35 cellular contexts compared by ENCODE assay signal in genomic region chr4:112352736-112353135, GRCh38. TPM values are rescaled to one million over a fixed set of nuclear protein-coding genes. Genes with fewer than 3 reads are reported as not detected.
DNase-seq lines count a peak whose midpoint lies in the region; ATAC-seq, FAIRE-seq and TF ChIP-seq lines count a peak whose summit lies in the region.
"Had no signal": no experiment of that assay in that cellular context is flagged by ENCODE, and none has a peak within 500 bp of the region (broad histone marks: within the 10 kb centered on the region; RNA-seq: fewer than 3 reads in every experiment).

No MANE protein-coding gene starts in this region.

- H3K79me2 ChIP-seq in HepG2 (ENCODE audit: insufficient read depth, low read length) = no peaks in the 10 kb centered on the region

- CTCF ChIA-PET in HepG2 (lab: Yijun Ruan, JAX; ENCODE audit: low intra/inter-chr PET ratio, low total read pairs) (no interaction called here), HEK293 (lab: Yijun Ruan, JAX) (no interaction called here)

- intact Hi-C loops in HepG2 (cut with micrococcal nuclease; ENCODE audit: unreplicated experiment) = no loop called here
- intact Hi-C loops in right lobe of liver (cut with DNase I) = no loop called here

- TF ChIP-seq CTCF in HepG2 (CRISPR knock-in tag; IDR thresholded peaks at IDR 0.05) (no peak), right lobe of liver (IDR thresholded peaks at IDR 0.05) (no peak), HEK293 (tag by site-specific recombination; IDR thresholded peaks at IDR 0.05) (no peak)

- H3K36me3 ChIP-seq in HepG2 (replicated peaks in 1 of 2; ENCODE audit: control insufficient read depth in 1 of 2, insufficient read depth in 2 of 2, low read length in 2 of 2) (no peaks in the 10 kb centered on the region), right lobe of liver (no peaks in the 10 kb centered on the region), HEK293 (ENCODE audit: control insufficient read depth in 2 of 2, insufficient read depth in 1 of 2, low read length in 2 of 2) (no peaks in the 10 kb centered on the region)
- H3K36me3 ChIP-seq: BE2C, BLaER1 had no signal

- H3K27me3 Mint-ChIP-seq in T-helper 17 cell = no peaks in the 10 kb centered on the region
- H3K27me3 Mint-ChIP-seq: B cell; CD4-positive, alpha-beta memory T cell; CD4-positive, alpha-beta T cell; CD4-positive, CD25-positive, alpha-beta regulatory T cell had no signal

- peak overlapping the region; percentile 27 for H3K27ac Mint-ChIP-seq in T-helper 17 cell
- H3K27ac Mint-ChIP-seq: B cell; CD14-positive monocyte; CD4-positive, alpha-beta T cell; CD4-positive, CD25-positive, alpha-beta regulatory T cell; CD8-positive, alpha-beta memory T cell; CD8-positive, alpha-beta T cell had no signal

- peaks cover 2% of the 10 kb centered on the region for H3K4me1 Mint-ChIP-seq in T-helper 17 cell
- H3K4me1 Mint-ChIP-seq: B cell; CD14-positive monocyte; CD4-positive, alpha-beta memory T cell; CD8-positive, alpha-beta memory T cell had no signal

- H3K27me3 ChIP-seq in HepG2 (ENCODE audit: control insufficient read depth in 1 of 2, insufficient read depth in 2 of 2, low read length in 2 of 2) (no peaks in the 10 kb centered on the region), right lobe of liver (no peaks in the 10 kb centered on the region)
- H3K27me3 ChIP-seq: BE2C; BLaER1; BLaER1 treated with 17β-estradiol and CSF1 and Interleukin-3, amounts not matched to agents 10 nM and 100 nM had no signal

- no peak for ATAC-seq in HepG2
- no peak for ATAC-seq in right lobe of liver
- no peak for ATAC-seq in T-helper 17 cell
- no peak for ATAC-seq in GM19328 (IDR thresholded peaks at IDR 0.05; ENCODE audit: unreplicated experiment)
- ATAC-seq: A549; CD8-positive, alpha-beta T cell had no signal

- peaks cover 7% of the 10 kb centered on the region for H3K36me3 Mint-ChIP-seq in T-helper 17 cell (ENCODE audit: low read depth)
- H3K36me3 Mint-ChIP-seq: CD4-positive, CD25-positive, alpha-beta regulatory T cell had no signal

- H3K9me3 ChIP-seq in HepG2 (ENCODE audit: low read length) (no peaks in the 10 kb centered on the region), right lobe of liver (no peaks in the 10 kb centered on the region), HEK293 (ENCODE audit: control insufficient read depth, insufficient read depth, low read depth, low read length) (no peaks in the 10 kb centered on the region), T-helper 17 cell (ENCODE audit: control insufficient read depth, low read length, poor library complexity, severe bottlenecking) (no peaks in the 10 kb centered on the region)
- H3K9me3 ChIP-seq: A549, BE2C, Caco-2 had no signal

- no peak overlapping the region for H3K4me2 ChIP-seq in HepG2 (ENCODE audit: low read depth, low read length)
- H3K4me2 ChIP-seq: A549; BLaER1; BLaER1 treated with 17β-estradiol and CSF1 and Interleukin-3, amounts not matched to agents 10 nM and 100 nM had no signal

- no peak overlapping the region for H2AFZ ChIP-seq in HepG2 (ENCODE audit: low read length)

- H3K27ac ChIP-seq in HepG2 (ENCODE audit: extremely low read length, insufficient read depth, low read length) (no peak overlapping the region), right lobe of liver (no peak overlapping the region), HEK293 (ENCODE audit: extremely low read depth, low read depth, low read length) (no peak overlapping the region)
- H3K27ac ChIP-seq: 22Rv1; A549; BLaER1; BLaER1 treated with 17β-estradiol and CSF1 and Interleukin-3, amounts not matched to agents 10 nM and 100 nM; C4-2B had no signal

- POLR2A ChIA-PET in HepG2 (lab: Yijun Ruan, JAX) = no interaction called here
- POLR2A ChIA-PET in HEK293 (lab: Yijun Ruan, JAX) = no interaction called here

- no peaks in the 10 kb centered on the region for H3K4me1 ChIP-seq in HepG2 (ENCODE audit: insufficient read depth, low read length)
- no peaks in the 10 kb centered on the region for H3K4me1 ChIP-seq in right lobe of liver
- H3K4me1 ChIP-seq in HEK293 (ENCODE audit: control insufficient read depth, insufficient read depth, low read length) = no peaks in the 10 kb centered on the region
- H3K4me1 ChIP-seq: A549; BE2C; BLaER1; BLaER1 treated with 17β-estradiol and CSF1 and Interleukin-3, amounts not matched to agents 10 nM and 100 nM; Caco-2 had no signal

- TF ChIP-seq RAD21 in HepG2 (CRISPR knock-in tag; IDR thresholded peaks at IDR 0.05) = no peak

- in situ Hi-C loops in HepG2 (cut with HindIII; ENCODE audit: extremely low pct_ligation_motif_present, low pct_unique_long_range_greater_than_20kb) = no loop called here

- BruUV-seq in HepG2 (replicated peaks; lab: Mats Ljungman, UMichigan) = no TSS peak

- FAIRE-seq in HepG2 (lab: Jason Lieb, UNC) = no peak
- FAIRE-seq: A204.1, A549, D721Med had no signal

- TF ChIP-seq POLR2A in HepG2 (IDR thresholded peaks at IDR 0.05; ENCODE audit: insufficient read depth in 1 of 2, low read depth in 2 of 2, low read length in 2 of 2) (no peak), right lobe of liver (IDR thresholded peaks at IDR 0.05) (no peak)

- no peak overlapping the region for H3K4me3 Mint-ChIP-seq in T-helper 17 cell
- H3K4me3 Mint-ChIP-seq: B cell; CD14-positive monocyte; CD4-positive, alpha-beta memory T cell; CD4-positive, alpha-beta T cell; CD8-positive, alpha-beta memory T cell; CD8-positive, alpha-beta T cell had no signal

- H4K20me1 ChIP-seq in HepG2 (ENCODE audit: insufficient read depth, low read length) = no peaks in the 10 kb centered on the region
- H4K20me1 ChIP-seq: BLaER1 had no signal

- H3K4me3 ChIP-seq in HepG2 (replicated peaks in 1 of 3; ENCODE audit: insufficient read depth in 1 of 3, low read depth in 2 of 3, low read length in 3 of 3) = no peak overlapping the region
- no peak overlapping the region for H3K4me3 ChIP-seq in right lobe of liver
- no peak overlapping the region for H3K4me3 ChIP-seq in HEK293 (ENCODE audit: low read depth, low read length)
- H3K4me3 ChIP-seq: A549; BLaER1; BLaER1 treated with 17β-estradiol and CSF1 and Interleukin-3, amounts not matched to agents 10 nM and 100 nM had no signal

- no peak for TF ChIP-seq EP300 in HepG2 (IDR thresholded peaks at IDR 0.05; ENCODE audit: low read depth in 2 of 2, low read length in 2 of 2)
- TF ChIP-seq EP300 in HepG2 (CRISPR knock-in tag; IDR thresholded peaks at IDR 0.05; ENCODE audit: borderline replicate concordance) = no peak

- DNase-seq in HepG2 (ENCODE audit: low spot score) (no peak), right lobe of liver (no peak), T-helper 17 cell (no peak), glomerular visceral epithelial cell (ENCODE audit: extremely low spot score) (no peak)
- DNase-seq: 8988T; ACHN; AML-193; BE2C; C1 segment of cervical spinal cord; Caco-2; Calu3; CD4-positive, alpha-beta memory T cell; CD4-positive, alpha-beta T cell; CD4-positive, CD25-positive, alpha-beta regulatory T cell; CD8-positive, alpha-beta memory T cell; CD8-positive, alpha-beta T cell; COR-L47; DMS 273 treated with DMSO at 0.1 percent for 48 hours; DMS153; DMS53; DMS79; DMS79 treated with DMSO at 0.1 percent for 48 hours; DND-41; EL had no signal

- H3K9ac ChIP-seq in HepG2 (ENCODE audit: insufficient read depth, low read depth, low read length) = no peak overlapping the region
- H3K9ac ChIP-seq: BLaER1; BLaER1 treated with 17β-estradiol and CSF1 and Interleukin-3, amounts not matched to agents 10 nM and 100 nM had no signal

TF ChIP-seq in HepG2, 621 proteins besides CTCF, POLR2A, EP300 and RAD21:
- 0 out of 2 replicates have a peak, but pooled peaks have one; percentile 10 for TF ChIP-seq FOXP1 (IDR thresholded peaks at IDR 0.05)
- TF ChIP-seq FOXP1 (CRISPR knock-in tag; IDR thresholded peaks at IDR 0.05) = no peak
- no peak for TF ChIP-seq KLF15 (CRISPR knock-in tag; IDR thresholded peaks at IDR 0.05; ENCODE audit: borderline replicate concordance)

TF ChIP-seq in HEK293, 187 proteins besides CTCF, POLR2A, EP300 and RAD21:
- TF ChIP-seq TRIM28 (IDR thresholded peaks at IDR 0.05; ENCODE audit: borderline replicate concordance, low read length) (no peak), PRDM1 (tag by site-specific recombination; IDR thresholded peaks at IDR 0.05) (peak; percentile 94), ZNF366 (tag by site-specific recombination; conservative IDR thresholded peaks at IDR 0.05) (0 out of 2 replicates have a peak, but pooled peaks have one; percentile 13)

RNA-seq across cellular contexts. Expression of gene ALPK1, which starts 55.6 kb away (rescaled TPM):
- total RNA-seq in HepG2 (2016; rRNA removed; fragmentation: Illumina TruSeq; extraction: Trizol) (1.3 and 1.5 TPM in 2 replicates), right lobe of liver (10 to 100 TPM in 3 of 6 experiments, 1 to 10 TPM in 3; 5.6 to 20.6 (median 9.9) TPM), T-helper 17 cell (10 to 100 TPM in 1 of 2 donors, 1 to 10 TPM in 1; 7.1 to 18.2 TPM)
- total RNA-seq in HepG2 (2016; cell fraction: cytosol; rRNA removed; fragmentation: Illumina TruSeq; extraction: Trizol; ENCODE audit: low read depth) = 0.71 TPM in 1 of 2 replicates, not detected in the other
- 1.1 and 1.5 TPM in 2 replicates for total RNA-seq in HepG2 (2016; cell fraction: insoluble cytoplasmic fraction; rRNA removed; fragmentation: Illumina TruSeq; extraction: Trizol)
- 0.37 and 1.0 TPM in 2 replicates for total RNA-seq in HepG2 (2016; cell fraction: membrane; rRNA removed; fragmentation: Illumina TruSeq; extraction: Trizol)
- total RNA-seq in HepG2 (2016; cell fraction: nucleus; rRNA removed; fragmentation: Illumina TruSeq; extraction: Trizol) = 2.9 and 4.0 TPM in 2 replicates
- 0.61 and 0.89 TPM in 2 replicates for polyA plus RNA-seq in HepG2 (2011; rRNA removed)
- polyA plus RNA-seq in HepG2 (2011; cell fraction: cytosol; rRNA removed) = 0.31 and 0.38 TPM in 2 replicates
- polyA plus RNA-seq in HepG2 (2011; cell fraction: nucleus; rRNA removed) = 1.4 and 1.9 TPM in 2 replicates
- polyA plus RNA-seq in HepG2 (2012) = 0.63 and 0.75 TPM in 2 replicates
- 0.11 and 0.27 TPM in 2 replicates for polyA plus RNA-seq in HepG2 (2016; cell fraction: cytosol; fragmentation: Illumina TruSeq; extraction: Trizol; ENCODE audit: low read depth)
- 1.4 and 1.7 TPM in 2 replicates for polyA plus RNA-seq in HepG2 (2016; cell fraction: insoluble cytoplasmic fraction; fragmentation: Illumina TruSeq; extraction: Trizol; ENCODE audit: low read depth)
- polyA plus RNA-seq in HepG2 (2016; cell fraction: membrane; fragmentation: Illumina TruSeq; extraction: Trizol; ENCODE audit: low read depth) = 0.23 and 0.29 TPM in 2 replicates
- polyA plus RNA-seq in HepG2 (2016; cell fraction: nucleus; fragmentation: Illumina TruSeq; extraction: Trizol; ENCODE audit: insufficient read depth, low read depth) = 2.0 and 2.4 TPM in 2 replicates
- polyA minus RNA-seq in HepG2 (2011; rRNA and poly(A)+ RNA removed; ENCODE audit: low replicate concordance) = 0.46 and 5.3 TPM in 2 replicates
- polyA minus RNA-seq in HepG2 (2011; cell fraction: cytosol; rRNA and poly(A)+ RNA removed) = 0.49 TPM in 1 of 2 replicates, not detected in the other
- 7.2 and 8.0 TPM in 2 replicates for polyA minus RNA-seq in HepG2 (2011; cell fraction: nucleus; rRNA and poly(A)+ RNA removed)
